8 cellular contexts compared by ENCODE assay signal in genomic region chr16:3364774-3365427, GRCh38.
DNase-seq lines count a peak whose midpoint lies in the region; ATAC-seq and TF ChIP-seq lines count a peak whose summit lies in the region.

No MANE protein-coding gene starts in this region.

- DNase-seq in NCI-H1417 (lab: John Stamatoyannopoulos, UW) (peak; percentile 64 to 99 (median 95)), cardiac fibroblast (ENCODE audit: low read depth in 2 of 2) (peak; percentile 94 to 96), kidney tubule cell (ENCODE audit: low spot score) (peak; percentile 94)
- peak; percentile 51 to 67 (median 64) for DNase-seq in activated CD4-positive, CD25-positive, alpha-beta regulatory T cell (lab: John Stamatoyannopoulos, UW)
- peak; percentile 71 to 73 for DNase-seq in stimulated activated CD4-positive, alpha-beta T cell treated with anti-CD3 and anti-CD28 coated beads, Interleukin-2, amount 100 ng/mL, for 48 hours

- in situ Hi-C loops in GM18951 (cut with MboI; ENCODE audit: low sequenced_read_pairs, unreplicated experiment), result no loop called here

- peak; percentile 38 for TF ChIP-seq POLR2A in GM18951 (IDR thresholded peaks at IDR 0.05; ENCODE audit: extremely low read depth, insufficient read depth, insufficient read length)

- peak overlapping the region; percentile 54 to 63 for H3K4me3 ChIP-seq in cardiac fibroblast (replicated peaks in 1 of 2; ENCODE audit: low read depth in 2 of 2, low read length in 2 of 2)

- no peak for ATAC-seq in GM19328 (IDR thresholded peaks at IDR 0.05; ENCODE audit: unreplicated experiment)

- TF ChIP-seq CTCF in 22Rv1 (IDR thresholded peaks at IDR 0.05) (no peak), cardiac fibroblast (IDR thresholded peaks at IDR 0.05; ENCODE audit: low read depth, low read length) (no peak)

- peak overlapping the region; percentile 90 for H3K27ac ChIP-seq in 22Rv1
